ENCODE assay signal across 11 cellular contexts in the genomic region with DNA sequence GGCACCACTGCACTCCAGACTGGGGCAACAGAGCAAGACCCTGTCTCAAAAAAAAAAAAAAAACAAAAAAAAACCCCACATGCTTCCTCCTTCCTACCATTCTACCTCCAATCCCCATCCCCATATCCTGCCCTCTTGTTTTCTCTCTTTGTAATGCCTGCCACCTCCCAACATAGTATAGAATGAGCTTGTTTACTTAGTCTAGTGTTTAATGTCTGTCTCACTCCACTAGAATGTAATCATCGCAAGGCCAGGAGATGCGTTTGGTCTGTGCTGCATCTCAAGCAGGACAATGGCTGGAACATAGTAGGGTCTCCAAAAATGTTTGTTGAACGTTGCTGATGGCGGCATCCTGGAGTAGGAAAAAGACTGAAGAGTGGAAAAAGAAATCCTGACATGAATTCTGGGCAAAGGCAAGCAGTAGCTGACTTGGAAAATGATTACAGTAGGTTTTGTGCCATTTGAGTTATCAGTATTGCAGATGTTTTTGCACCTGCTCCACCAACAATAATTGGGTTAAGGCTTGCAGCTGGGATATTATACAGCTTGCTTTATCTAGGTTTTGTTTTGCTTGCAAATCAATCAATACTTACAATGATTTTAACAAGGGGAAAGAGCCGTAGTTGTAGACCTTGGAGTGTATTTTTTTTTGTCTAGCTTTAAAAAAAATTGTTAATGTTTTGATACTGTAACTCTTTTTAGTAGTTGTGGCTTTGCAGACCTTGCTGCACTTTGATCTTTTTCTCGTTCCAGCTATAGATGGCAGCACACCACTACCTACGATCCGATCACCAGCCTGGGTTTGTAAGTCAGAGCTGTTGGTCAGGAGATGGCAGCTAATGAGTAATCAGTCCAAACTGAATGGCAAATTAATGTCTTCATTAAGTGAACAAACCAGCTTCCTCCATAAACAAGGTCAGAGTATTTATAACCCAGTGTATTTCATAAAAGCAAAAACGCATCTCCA.
DNase-seq lines count a peak whose midpoint lies in the region; TF ChIP-seq lines count a peak whose summit lies in the region.
"Had no signal": no experiment of that assay in that cellular context is flagged by ENCODE, and none has a peak within 500 bp of the region (broad histone marks: within the 10 kb centered on the region; RNA-seq: fewer than 3 reads in every experiment).

No MANE protein-coding gene starts in this region.

- no peak overlapping the region for H2BK5ac ChIP-seq in H9 (ENCODE audit: insufficient read length, low read length)

- no peak overlapping the region for H2AFZ ChIP-seq in H9 (ENCODE audit: low read length)

- TF ChIP-seq CTCF in A673 (conservative IDR thresholded peaks at IDR 0.05; ENCODE audit: low read depth, low read length) = peak; percentile 32; the same call in 1 of the 2 replicates
- TF ChIP-seq CTCF in H9 (conservative IDR thresholded peaks at IDR 0.05) = peak; percentile 45; the same call in 2 of the 3 replicates
- no peak for TF ChIP-seq CTCF in RWPE1 (conservative IDR thresholded peaks at IDR 0.05; ENCODE audit: low read depth)

- H3T11ph ChIP-seq in H9 (ENCODE audit: low read length) = no peak overlapping the region

- no peak overlapping the region for H4K91ac ChIP-seq in H9 (ENCODE audit: insufficient read length, low read depth, low read length)

- no peaks in the 10 kb centered on the region for H3K4me1 Mint-ChIP-seq in H9

- H3K27ac ChIP-seq in A673 (ENCODE audit: low read depth, low read length, poor library complexity, severe bottlenecking) (no peak overlapping the region), H9 (ENCODE audit: insufficient read length, low read depth, low read length) (no peak overlapping the region), RWPE1 (no peak overlapping the region)

- no peak overlapping the region for H2BK12ac ChIP-seq in H9 (ENCODE audit: insufficient read length, low read depth, low read length)

- H3K36me3 Mint-ChIP-seq in H9 (ENCODE audit: insufficient read depth in 1 of 3, low read depth in 3 of 3) = peaks cover 5% of the 10 kb centered on the region in 3 experiments; a peak in 4 of 7 replicates

- no peaks in the 10 kb centered on the region for H3K27me3 ChIP-seq in A673 (replicated peaks; ENCODE audit: insufficient read depth, low read depth, low read length, poor library complexity)
- no peaks in the 10 kb centered on the region for H3K27me3 ChIP-seq in H9 (ENCODE audit: insufficient read depth, low read length)

- H3K79me1 ChIP-seq in H9 (ENCODE audit: insufficient read depth, low read depth, low read length, poor library complexity, severe bottlenecking) = no peaks in the 10 kb centered on the region

- no peaks in the 10 kb centered on the region for H3K27me3 Mint-ChIP-seq in H9 (ENCODE audit: low read depth)
- H3K27me3 Mint-ChIP-seq: CD8-positive, alpha-beta memory T cell had no signal

- no peak overlapping the region for H4K8ac ChIP-seq in H9 (replicated peaks; ENCODE audit: insufficient read length, low read depth, low read length)

- POLR2A ChIA-PET in A673 (lab: Charles Lee; ENCODE audit: low non-redundant PET) (no interaction called here), RWPE1 (lab: Yijun Ruan, JAX; ENCODE audit: low non-redundant PET) (interaction anchor here (0.7 kb wide), 1 partner anchor 122 kb away, joined by 3 read pairs; no protein-coding TSS in a partner anchor)

- no peak overlapping the region for H3K4me3 Mint-ChIP-seq in H9
- H3K4me3 Mint-ChIP-seq: CD8-positive, alpha-beta memory T cell had no signal

- BruUV-seq in A673 (replicated peaks; lab: Mats Ljungman, UMichigan) = no TSS peak

- H3K4ac ChIP-seq in H9 (ENCODE audit: low read depth, low read length) = no peak overlapping the region

- no peak overlapping the region for H2BK20ac ChIP-seq in H9 (ENCODE audit: low read depth, low read length, poor library complexity, severe bottlenecking)

- H3K18ac ChIP-seq in H9 (ENCODE audit: insufficient read length, low read depth, low read length) = no peak overlapping the region

- H3K9me3 ChIP-seq in A673 (ENCODE audit: low read depth, low read length, poor library complexity, severe bottlenecking) (no peaks in the 10 kb centered on the region), H9 (ENCODE audit: control insufficient read depth, low read depth, low read length) (no peaks in the 10 kb centered on the region)

- no peaks in the 10 kb centered on the region for H3K36me3 ChIP-seq in A673 (ENCODE audit: insufficient read depth, low read length, poor library complexity, severe bottlenecking)

- H3K4me3 ChIP-seq in A673 (ENCODE audit: low read depth, low read length, poor library complexity, severe bottlenecking) = no peak overlapping the region

- no peaks in the 10 kb centered on the region for H3K79me2 ChIP-seq in H9 (ENCODE audit: insufficient read depth, low read length)

- H3K4me1 ChIP-seq in A673 (ENCODE audit: insufficient read depth, low read length, poor library complexity, severe bottlenecking) (no peaks in the 10 kb centered on the region), H9 (ENCODE audit: insufficient read depth, low read length) (no peaks in the 10 kb centered on the region)

- H4K5ac ChIP-seq in H9 (ENCODE audit: insufficient read length, low read depth, low read length) = no peak overlapping the region

- H3K23me2 ChIP-seq in H9 (ENCODE audit: insufficient read length, low read depth, low read length, poor library complexity, severe bottlenecking) = no peaks in the 10 kb centered on the region

- no peaks in the 10 kb centered on the region for H4K20me1 ChIP-seq in H9 (ENCODE audit: control insufficient read depth, insufficient read depth, insufficient read length)

- CTCF ChIA-PET in A673 (lab: Charles Lee) = interaction anchor here (0.7 to 1.1 kb wide), 2 partner anchors 15 to 29 kb away, joined by 3 to 4 read pairs; no protein-coding TSS in a partner anchor
- CTCF ChIA-PET in RWPE1 (lab: Yijun Ruan, JAX) = interaction anchor here (0.6 to 1.3 kb wide), 7 partner anchors 13 to 490 kb away, joined by 3 to 6 read pairs (median 4); no protein-coding TSS in a partner anchor

- H3K27ac Mint-ChIP-seq in H9 = no peak overlapping the region; a peak in 1 of 7 replicates

- H2BK15ac ChIP-seq in H9 (ENCODE audit: low read depth, low read length) = no peak overlapping the region

- H3K23ac ChIP-seq in H9 (ENCODE audit: insufficient read length, low read depth, low read length) = no peak overlapping the region

- intact Hi-C loops in A673 (cut with micrococcal nuclease; ENCODE audit: unreplicated experiment) = no loop called here

- no peak overlapping the region for H3K9ac ChIP-seq in H9 (ENCODE audit: extremely low read depth, insufficient read length, low read length)

- H3K4me2 ChIP-seq in H9 (ENCODE audit: insufficient read depth, insufficient read length, low read length) = no peak overlapping the region

- H2BK120ac ChIP-seq in H9 (ENCODE audit: low read depth, low read length, poor library complexity, severe bottlenecking) = no peak overlapping the region

- no CpG with 5 or more reads among the region's 9 CpGs for WGBS in H9 (ENCODE audit: extremely low coverage, insufficient read length, low lambda C conversion rate)

- DNase-seq in A673 (ENCODE audit: low spot score) (no peak), H9 (no peak), SK-N-DZ (ENCODE audit: low spot score) (peak; percentile 30), hippocampal formation (lab: John Stamatoyannopoulos, UW) (peak; percentile 15 to 37), NCI-H1105 (lab: John Stamatoyannopoulos, UW) (no peak), SW 1271 (lab: John Stamatoyannopoulos, UW) (no peak), RWPE1 (ENCODE audit: low spot score) (no peak)
- DNase-seq in central memory CD4-positive, alpha-beta T cell = no peak
- DNase-seq: KG1, left ventricle myocardium superior had no signal

- H3K14ac ChIP-seq in H9 (ENCODE audit: insufficient read depth, low read length) = no peak overlapping the region

- H3K9me3 Mint-ChIP-seq in H9 = 0 out of 5 replicates have a peak, but pooled peaks cover 0 to 3% of the 10 kb centered on the region in 2 experiments
- H3K9me3 Mint-ChIP-seq: CD8-positive, alpha-beta memory T cell had no signal

- H3K56ac ChIP-seq in H9 (ENCODE audit: insufficient read length, low read depth, low read length) = no peak overlapping the region

- no peak overlapping the region for H2AK5ac ChIP-seq in H9 (ENCODE audit: insufficient read length, low read length)

Comparison
In these comparisons a context has a peak if more than half of its experiments do, and no peak if none do; other contexts are left out.
1. DNase-seq: peak in SK-N-DZ (single experiment) and hippocampal formation (2 of 2); none in A673 (single experiment), H9 (single experiment), central memory CD4-positive, alpha-beta T cell (single experiment), NCI-H1105 (single experiment), SW 1271 (0 of 2) and RWPE1 (single experiment).